8 cellular contexts compared by ENCODE assay signal in genomic region chr15:83380682-83381081, GRCh38.
DNase-seq lines count a peak whose midpoint lies in the region; ATAC-seq and TF ChIP-seq lines count a peak whose summit lies in the region.

No MANE protein-coding gene starts in this region.

- H2AFZ ChIP-seq in GM23248: no peak overlapping the region

- H3K4me3 Mint-ChIP-seq in activated naive CD8-positive, alpha-beta T cell treated with anti-CD3 and anti-CD28 coated beads, Interleukin-2, amount 10 ng/mL, durations not matched to agents 7 days and 5 days: no peak overlapping the region

- peak; percentile 2 to 22 for DNase-seq in SHP77 (lab: John Stamatoyannopoulos, UW)
- DNase-seq in SHP77 treated with DMSO at 0.1 percent for 48 hours (lab: John Stamatoyannopoulos, UW): no peak
- peak; percentile 71 for DNase-seq in GM23248
- peak; percentile 52 for DNase-seq in activated naive CD8-positive, alpha-beta T cell treated with anti-CD3 and anti-CD28 coated beads, Interleukin-2, amount 10 ng/mL, durations not matched to agents 7 days and 5 days
- peak; percentile 51 for DNase-seq in iPS-NIHi7 (ENCODE audit: extremely low spot score)
- DNase-seq in testis: peak; percentile 74
- no peak for DNase-seq in KG1 (lab: John Stamatoyannopoulos, UW)

- no peak for TF ChIP-seq POLR2A in testis (IDR thresholded peaks at IDR 0.05)

- POLR2A ChIA-PET in activated naive CD8-positive, alpha-beta T cell treated with anti-CD3 and anti-CD28 coated beads, Interleukin-2, amount 10 ng/mL, durations not matched to agents 7 days and 5 days (lab: Charles Lee): interaction anchor here (1.0 kb wide), 1 partner anchor 369 kb away, joined by 3 read pairs; the partner anchor contains the start of gene C15orf40

- peak; percentile 88 for ATAC-seq in activated naive CD8-positive, alpha-beta T cell treated with anti-CD3 and anti-CD28 coated beads, Interleukin-2, amount 10 ng/mL, durations not matched to agents 7 days and 5 days (ENCODE audit: low read depth)

- no peaks in the 10 kb centered on the region for H3K36me3 Mint-ChIP-seq in activated naive CD8-positive, alpha-beta T cell treated with anti-CD3 and anti-CD28 coated beads, Interleukin-2, amount 10 ng/mL, durations not matched to agents 7 days and 5 days

- no peak overlapping the region for H3K27ac Mint-ChIP-seq in activated naive CD8-positive, alpha-beta T cell treated with anti-CD3 and anti-CD28 coated beads, Interleukin-2, amount 10 ng/mL, durations not matched to agents 7 days and 5 days

- in situ Hi-C loops in GM23248 (cut with MboI): no loop called here

- H3K36me3 ChIP-seq in GM23248 (ENCODE audit: low read depth) (no peaks in the 10 kb centered on the region), testis (ENCODE audit: low read depth, missing control alignments) (no peaks in the 10 kb centered on the region)

- no peak overlapping the region for H3K27ac ChIP-seq in GM23248
- no peak overlapping the region for H3K27ac ChIP-seq in testis

- H3K9me3 Mint-ChIP-seq in activated naive CD8-positive, alpha-beta T cell treated with anti-CD3 and anti-CD28 coated beads, Interleukin-2, amount 10 ng/mL, durations not matched to agents 7 days and 5 days: no peaks in the 10 kb centered on the region

- no peaks in the 10 kb centered on the region for H3K9me2 ChIP-seq in GM23248 (ENCODE audit: insufficient read depth)

- H3K4me2 ChIP-seq in GM23248 (ENCODE audit: unreplicated experiment): no peak overlapping the region

- H3K27me3 Mint-ChIP-seq in activated naive CD8-positive, alpha-beta T cell treated with anti-CD3 and anti-CD28 coated beads, Interleukin-2, amount 10 ng/mL, durations not matched to agents 7 days and 5 days: peaks cover 35% of the 10 kb centered on the region

- peaks cover 6% of the 10 kb centered on the region; the same call in 1 of the 2 replicates for H3F3A ChIP-seq in GM23248 (ENCODE audit: insufficient read depth)

- peaks cover 5% of the 10 kb centered on the region for H3K4me1 Mint-ChIP-seq in activated naive CD8-positive, alpha-beta T cell treated with anti-CD3 and anti-CD28 coated beads, Interleukin-2, amount 10 ng/mL, durations not matched to agents 7 days and 5 days

- H4K20me1 ChIP-seq in GM23248 (ENCODE audit: insufficient read depth): no peaks in the 10 kb centered on the region

- no peaks in the 10 kb centered on the region for H3K9me3 ChIP-seq in GM23248 (ENCODE audit: low read depth)
- H3K9me3 ChIP-seq in testis: no peaks in the 10 kb centered on the region

- no peaks in the 10 kb centered on the region for H3K79me2 ChIP-seq in GM23248 (ENCODE audit: insufficient read depth)

- 35 to 47% methylated on average over 4 of the region's 4 CpGs for WGBS in GM23248 (ENCODE audit: low coverage in 1 of 2, low lambda C conversion rate in 2 of 2, missing lambda C conversion rate in 2 of 2), 2 experiments
- 49 to 68% methylated on average over 4 of the region's 4 CpGs for WGBS in testis, 2 donors

- H3K27me3 ChIP-seq in GM23248 (replicated peaks; ENCODE audit: insufficient read depth) (no peaks in the 10 kb centered on the region), testis (no peaks in the 10 kb centered on the region)

- peak; percentile 70 for TF ChIP-seq CTCF in LNCAP (IDR thresholded peaks at IDR 0.05)
- peak in 2 of 3 experiments; percentile 15 to 22 for TF ChIP-seq CTCF in testis (IDR thresholded peaks at IDR 0.05)

- peaks cover 19% of the 10 kb centered on the region for H3K4me1 ChIP-seq in GM23248 (ENCODE audit: insufficient read depth)
- H3K4me1 ChIP-seq in testis: no peaks in the 10 kb centered on the region

- H3K4me3 ChIP-seq in GM23248 (no peak overlapping the region), testis (no peak overlapping the region)

- no peak overlapping the region for H3K9ac ChIP-seq in GM23248

- intact Hi-C loops in testis (cut with DNase I; ENCODE audit: low total_unique reads): no loop called here

Comparison
In these comparisons a context has a peak if more than half of its experiments do, and no peak if none do; other contexts are left out.
1. DNase-seq: peak in SHP77 (2 of 2), GM23248 (single experiment), activated naive CD8-positive, alpha-beta T cell treated with anti-CD3 and anti-CD28 coated beads, Interleukin-2, amount 10 ng/mL, durations not matched to agents 7 days and 5 days (single experiment), iPS-NIHi7 (single experiment) and testis (single experiment); none in SHP77 treated with DMSO at 0.1 percent for 48 hours (single experiment) and KG1 (single experiment).